1 cellular context compared by ENCODE assay signal in the genomic region with DNA sequence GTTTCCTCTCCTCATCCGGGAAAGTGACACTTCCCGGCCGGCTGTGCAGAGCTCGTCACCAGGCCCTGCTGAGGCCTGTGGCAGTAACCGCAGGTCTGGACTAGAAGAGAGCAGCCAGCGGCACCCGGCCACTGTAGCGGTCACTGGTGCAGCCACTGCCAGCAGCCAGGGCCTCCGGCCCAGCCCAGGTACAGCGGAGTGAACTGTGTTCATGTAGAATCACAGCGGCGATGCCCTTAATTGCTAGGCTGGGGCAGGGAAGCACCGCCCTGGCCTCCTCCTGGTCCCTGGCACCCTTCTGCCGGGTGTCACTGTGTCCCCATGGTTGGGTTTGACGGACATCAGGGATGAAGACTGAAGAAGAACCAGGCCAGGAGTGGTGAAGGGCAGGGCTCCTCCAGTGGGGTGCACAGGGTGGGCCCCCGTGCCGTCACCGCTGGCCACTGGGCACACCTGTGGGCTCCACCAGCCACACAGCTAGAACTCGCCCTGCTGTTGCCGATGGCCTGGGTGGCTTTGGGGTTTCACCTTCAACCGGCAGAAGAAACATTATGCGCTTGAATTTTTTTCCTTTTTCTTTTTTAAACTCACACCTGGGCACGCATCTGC.
TF ChIP-seq lines count a peak whose summit lies in the region.

No MANE protein-coding gene starts in this region.

TF ChIP-seq in H1, 55 proteins besides CTCF, POLR2A, EP300 and RAD21:
- TF ChIP-seq, protein P1, sequence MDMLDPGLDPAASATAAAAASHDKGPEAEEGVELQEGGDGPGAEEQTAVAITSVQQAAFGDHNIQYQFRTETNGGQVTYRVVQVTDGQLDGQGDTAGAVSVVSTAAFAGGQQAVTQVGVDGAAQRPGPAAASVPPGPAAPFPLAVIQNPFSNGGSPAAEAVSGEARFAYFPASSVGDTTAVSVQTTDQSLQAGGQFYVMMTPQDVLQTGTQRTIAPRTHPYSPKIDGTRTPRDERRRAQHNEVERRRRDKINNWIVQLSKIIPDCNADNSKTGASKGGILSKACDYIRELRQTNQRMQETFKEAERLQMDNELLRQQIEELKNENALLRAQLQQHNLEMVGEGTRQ (IDR thresholded peaks at IDR 0.05; ENCODE audit: low read length), result no peak
- TF ChIP-seq, protein P2, sequence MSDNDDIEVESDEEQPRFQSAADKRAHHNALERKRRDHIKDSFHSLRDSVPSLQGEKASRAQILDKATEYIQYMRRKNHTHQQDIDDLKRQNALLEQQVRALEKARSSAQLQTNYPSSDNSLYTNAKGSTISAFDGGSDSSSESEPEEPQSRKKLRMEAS (IDR thresholded peaks at IDR 0.05), result no peak
- TF ChIP-seq KDM1A (IDR thresholded peaks at IDR 0.05; ENCODE audit: borderline replicate concordance, low read length) (no peak), TAF7 (optimal IDR thresholded peaks at IDR 0.05; ENCODE audit: borderline replicate concordance, low read depth, low read length) (no peak)
TF ChIP-seq in H1: peak in this region for 0.
